Comparison of ENCODE assay signal across 13 cellular contexts in the genomic region with DNA sequence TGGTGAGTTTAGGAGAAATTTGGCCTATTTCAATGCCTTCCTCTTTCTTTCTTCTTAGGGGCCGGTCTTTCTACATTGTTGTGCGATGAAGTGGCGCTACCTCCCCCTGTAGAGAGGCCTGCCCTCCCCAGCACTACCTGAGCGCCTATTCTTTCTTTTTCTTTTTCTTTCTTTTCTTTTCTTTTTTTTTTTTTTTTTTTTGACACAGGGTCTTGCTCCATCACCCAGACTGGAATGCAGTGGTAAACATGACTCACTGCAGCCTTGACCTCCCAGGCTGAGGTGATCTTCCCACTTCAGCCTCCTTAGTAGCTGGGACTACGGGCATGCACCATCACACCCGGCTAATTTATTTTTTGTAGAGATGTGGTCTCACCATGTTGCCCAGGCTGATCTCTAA.
A peak's percentile ranks its signal among the peaks of the same experiment; 100 is the strongest.
DNase-seq lines count a peak whose midpoint lies in the region; ATAC-seq and TF ChIP-seq lines count a peak whose summit lies in the region.
"Had no signal": no experiment of that assay in that cellular context is flagged by ENCODE, and none has a peak within 500 bp of the region (broad histone marks: within the 10 kb centered on the region; RNA-seq: fewer than 3 reads in every experiment).

No MANE protein-coding gene starts in this region.

- H3K4me3 ChIP-seq in AG10803 (ENCODE audit: low read length) (no peak overlapping the region), cardiac fibroblast (replicated peaks in 1 of 2; ENCODE audit: low read depth in 2 of 2, low read length in 2 of 2) (no peak overlapping the region)

- H3K4me1 Mint-ChIP-seq in mesothelial cell of epicardium: peaks cover 29% of the 10 kb centered on the region
- H3K4me1 Mint-ChIP-seq: central memory CD8-positive, alpha-beta T cell; natural killer cell had no signal

- no peak for ATAC-seq in GM19452 (IDR thresholded peaks at IDR 0.05; ENCODE audit: unreplicated experiment)
- ATAC-seq: natural killer cell had no signal

- H3K4me3 Mint-ChIP-seq in mesothelial cell of epicardium: no peak overlapping the region
- H3K4me3 Mint-ChIP-seq: central memory CD8-positive, alpha-beta T cell; natural killer cell; T-helper 1 cell treated with Interleukin-12 subunit alpha and Interleukin-12 subunit beta and Interleukin-4 antibody, amounts not matched to agents 30 μg/mL and 1 μg/mL, for 36 hours had no signal

- H3K27me3 Mint-ChIP-seq in mesothelial cell of epicardium (ENCODE audit: low read depth): no peaks in the 10 kb centered on the region
- H3K27me3 Mint-ChIP-seq: central memory CD8-positive, alpha-beta T cell had no signal

- H3K9me3 Mint-ChIP-seq in mesothelial cell of epicardium: peaks cover 15% of the 10 kb centered on the region
- H3K9me3 Mint-ChIP-seq: central memory CD8-positive, alpha-beta T cell; natural killer cell had no signal

- DNase-seq in AG10803 (ENCODE audit: low read depth): peak; percentile 94
- DNase-seq in MV-4-11 (lab: John Stamatoyannopoulos, UW): peak; percentile 12
- peak; percentile 89 to 94 for DNase-seq in cardiac fibroblast (ENCODE audit: low read depth in 2 of 2)
- DNase-seq in mesothelial cell of epicardium (ENCODE audit: low spot score in 2 of 2, unreplicated experiment in 2 of 2): no peak
- no peak for DNase-seq in NCI-H510A treated with DMSO at 0.1 percent for 48 hours (lab: John Stamatoyannopoulos, UW)
- no peak for DNase-seq in NCI-H187 (lab: John Stamatoyannopoulos, UW)
- no peak for DNase-seq in NCI-H146 (lab: John Stamatoyannopoulos, UW)
- DNase-seq: BE2C, natural killer cell, NCI-H524 treated with DMSO at 0.1 percent for 48 hours had no signal

- peaks cover 6% of the 10 kb centered on the region for H3K36me3 Mint-ChIP-seq in mesothelial cell of epicardium
- H3K36me3 Mint-ChIP-seq: natural killer cell had no signal

- H3K27ac Mint-ChIP-seq in mesothelial cell of epicardium: peak overlapping the region; percentile 45
- H3K27ac Mint-ChIP-seq: natural killer cell; T-helper 1 cell treated with Interleukin-12 subunit alpha and Interleukin-12 subunit beta and Interleukin-4 antibody, amounts not matched to agents 30 μg/mL and 1 μg/mL, for 36 hours had no signal

- no peak for TF ChIP-seq CTCF in AG10803 (conservative IDR thresholded peaks at IDR 0.05; ENCODE audit: low read length)
- TF ChIP-seq CTCF in cardiac fibroblast (IDR thresholded peaks at IDR 0.05; ENCODE audit: low read depth, low read length): no peak
- no peak for TF ChIP-seq CTCF in mesothelial cell of epicardium (IDR thresholded peaks at IDR 0.05; ENCODE audit: unreplicated experiment)

Comparison
In these comparisons a context has a peak if more than half of its experiments do, and no peak if none do; other contexts are left out.
1. DNase-seq: peak in AG10803 (single experiment), MV-4-11 (single experiment) and cardiac fibroblast (2 of 2); none in mesothelial cell of epicardium (0 of 2), NCI-H510A treated with DMSO at 0.1 percent for 48 hours (single experiment), NCI-H187 (0 of 2) and NCI-H146 (single experiment).